Comparison of ENCODE assay signal across 8 cellular contexts in the genomic region with DNA sequence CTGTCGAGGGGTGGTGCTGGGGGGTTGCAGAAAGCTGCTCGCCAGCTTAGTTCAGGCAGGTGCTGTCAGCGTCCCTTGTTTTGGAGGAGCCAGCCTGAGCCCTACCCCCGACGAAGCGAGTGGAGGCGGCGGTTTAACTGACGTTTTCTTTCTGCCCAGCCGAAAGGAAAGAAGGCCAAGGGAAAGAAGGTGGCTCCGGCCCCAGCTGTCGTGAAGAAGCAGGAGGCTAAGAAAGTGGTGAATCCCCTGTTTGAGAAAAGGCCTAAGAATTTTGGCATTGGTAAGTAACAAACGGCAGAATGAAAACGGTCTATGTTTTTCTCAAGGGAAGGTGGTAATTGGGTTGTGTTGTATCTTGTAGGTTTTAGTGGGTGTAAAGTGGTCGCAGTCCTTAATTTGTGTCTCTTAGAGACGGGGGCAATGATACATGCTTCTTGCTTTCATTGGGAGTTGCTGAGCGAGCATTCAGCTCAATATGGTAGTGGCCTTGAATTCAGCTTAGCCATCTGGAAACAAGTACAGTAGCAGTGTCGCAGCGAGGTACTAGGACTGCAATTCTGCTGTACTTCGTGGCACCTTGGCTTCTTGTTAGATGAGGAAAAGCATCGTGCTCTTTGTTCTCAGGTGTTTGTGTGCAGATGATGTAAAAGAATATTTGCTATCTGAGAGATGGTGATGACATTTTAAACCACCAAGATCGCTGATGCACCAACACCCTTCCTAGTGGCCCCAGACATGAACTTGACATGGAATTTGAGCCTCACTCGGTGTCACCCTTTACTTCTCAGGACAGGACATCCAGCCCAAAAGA. TPM values are rescaled to one million over a fixed set of nuclear protein-coding genes. Genes with fewer than 3 reads are reported as not detected.
A peak's percentile ranks its signal among the peaks of the same experiment; 100 is the strongest.
DNase-seq lines count a peak whose midpoint lies in the region; ATAC-seq and TF ChIP-seq lines count a peak whose summit lies in the region.

No MANE protein-coding gene starts in this region.

- no peaks in the 10 kb centered on the region for H3K9me3 ChIP-seq in liver (ENCODE audit: control insufficient read depth in 4 of 4, low read length in 3 of 4)
- H3K9me3 ChIP-seq in tibial artery, result no peaks in the 10 kb centered on the region

- H3K9ac ChIP-seq in liver (ENCODE audit: low read depth in 1 of 2, low read length in 2 of 2), result peak overlapping the region; percentile 79 to 95

- H3K36me3 ChIP-seq in liver (ENCODE audit: control insufficient read depth in 4 of 4, insufficient read depth in 3 of 4, low read depth in 1 of 4, low read length in 3 of 4) (peaks cover 6 to 52% (median 26%) of the 10 kb centered on the region in 4 donors), tibial artery (peaks cover 53 to 69% (median 57%) of the 10 kb centered on the region in 3 donors)

- H3K36me3 Mint-ChIP-seq in activated T-cell treated with anti-CD3 and anti-CD28 coated beads, Interleukin-2, amount 50 U/mL, for 24 hours (ENCODE audit: low read depth), result peaks cover 92% of the 10 kb centered on the region

- TF ChIP-seq RAD21 in liver (IDR thresholded peaks at IDR 0.05), result no peak

- in situ Hi-C loops in astrocyte of the cerebellum (cut with HindIII; ENCODE audit: low sequenced_read_pairs), result no loop called here

- peak overlapping the region; percentile 99 for H3K27ac Mint-ChIP-seq in activated T-cell treated with anti-CD3 and anti-CD28 coated beads, Interleukin-2, amount 50 U/mL, for 24 hours

- 20% methylated on average over 23 of the region's 23 CpGs for WGBS in liver

- H3K27me3 ChIP-seq in liver (ENCODE audit: control insufficient read depth in 4 of 4, insufficient read depth in 4 of 4, low read length in 3 of 4), result no peaks in the 10 kb centered on the region
- H3K27me3 ChIP-seq in tibial artery, result no peaks in the 10 kb centered on the region

- H3K9me3 Mint-ChIP-seq in activated T-cell treated with anti-CD3 and anti-CD28 coated beads, Interleukin-2, amount 50 U/mL, for 24 hours, result no peaks in the 10 kb centered on the region

- peak overlapping the region; percentile 99 for H3K4me3 ChIP-seq in astrocyte of the cerebellum (ENCODE audit: low read depth, low read length)
- peak overlapping the region; percentile 72 to 91 (median 85) for H3K4me3 ChIP-seq in liver (ENCODE audit: low read depth in 1 of 3, low read length in 3 of 3)
- H3K4me3 ChIP-seq in tibial artery, result peak overlapping the region; percentile 80 to 82

- intact Hi-C loops in tibial artery (cut with DNase I; ENCODE audit: low total_unique reads), result no loop called here

- H3K27me3 Mint-ChIP-seq in activated T-cell treated with anti-CD3 and anti-CD28 coated beads, Interleukin-2, amount 50 U/mL, for 24 hours, result no peaks in the 10 kb centered on the region

- no peak for DNase-seq in activated T-cell treated with anti-CD3 and anti-CD28 coated beads, Interleukin-2, amount 50 U/mL, for 24 hours
- DNase-seq in activated T-cell treated with anti-CD3 and anti-CD28 coated beads for 4 hours (no peak), astrocyte of the cerebellum (ENCODE audit: low read depth) (no peak), tibial artery (no peak)

- H3K4me1 Mint-ChIP-seq in activated T-cell treated with anti-CD3 and anti-CD28 coated beads, Interleukin-2, amount 50 U/mL, for 24 hours (ENCODE audit: low read depth), result peaks cover 52% of the 10 kb centered on the region

- no peak for TF ChIP-seq CTCF in astrocyte of the cerebellum (IDR thresholded peaks at IDR 0.05; ENCODE audit: low read depth, low read length, missing control alignments)
- no peak for TF ChIP-seq CTCF in liver (IDR thresholded peaks at IDR 0.05; ENCODE audit: low read depth, low read length, missing input control)
- TF ChIP-seq CTCF in tibial artery (IDR thresholded peaks at IDR 0.05), result no peak

- no peak for ATAC-seq in HG03175 (IDR thresholded peaks at IDR 0.05; ENCODE audit: unreplicated experiment)
- no peak for ATAC-seq in activated CD4-positive, CD25-positive, alpha-beta regulatory T cell treated with anti-CD3 and anti-CD28 coated beads, Interleukin-2, amount 50 U/mL, for 24 hours
- ATAC-seq in HG02763 (IDR thresholded peaks at IDR 0.05; ENCODE audit: unreplicated experiment), result no peak

- peak overlapping the region; percentile 98 for H3K4me3 Mint-ChIP-seq in activated T-cell treated with anti-CD3 and anti-CD28 coated beads, Interleukin-2, amount 50 U/mL, for 24 hours

- H3K4me1 ChIP-seq in liver (ENCODE audit: control insufficient read depth in 4 of 4, insufficient read depth in 4 of 4, low read length in 3 of 4) (peaks cover 4 to 25% (median 13%) of the 10 kb centered on the region in 4 donors), tibial artery (peaks cover 0 to 36% (median 25%) of the 10 kb centered on the region in 4 donors)

- H3K27ac ChIP-seq in liver (ENCODE audit: low read depth in 1 of 2, low read length in 2 of 2) (peak overlapping the region; percentile 81 to 85), tibial artery (peak overlapping the region; percentile 85)

TF ChIP-seq in liver, 16 proteins besides CTCF, POLR2A, EP300 and RAD21:
- TF ChIP-seq, protein P1, sequence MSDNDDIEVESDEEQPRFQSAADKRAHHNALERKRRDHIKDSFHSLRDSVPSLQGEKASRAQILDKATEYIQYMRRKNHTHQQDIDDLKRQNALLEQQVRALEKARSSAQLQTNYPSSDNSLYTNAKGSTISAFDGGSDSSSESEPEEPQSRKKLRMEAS (IDR thresholded peaks at IDR 0.05), result no peak
- no peak for TF ChIP-seq TAF1 (conservative IDR thresholded peaks at IDR 0.05)
- TF ChIP-seq, protein P2, sequence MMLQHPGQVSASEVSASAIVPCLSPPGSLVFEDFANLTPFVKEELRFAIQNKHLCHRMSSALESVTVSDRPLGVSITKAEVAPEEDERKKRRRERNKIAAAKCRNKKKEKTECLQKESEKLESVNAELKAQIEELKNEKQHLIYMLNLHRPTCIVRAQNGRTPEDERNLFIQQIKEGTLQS (IDR thresholded peaks at IDR 0.05), result no peak
- no peak for TF ChIP-seq GABPA (IDR thresholded peaks at IDR 0.05 in 1 of 2, conservative IDR thresholded peaks at IDR 0.05 in 1 of 2)
- no peak for TF ChIP-seq HNF4G (IDR thresholded peaks at IDR 0.05)
- TF ChIP-seq FOXA2 (IDR thresholded peaks at IDR 0.05), result no peak
- no peak for TF ChIP-seq JUND (IDR thresholded peaks at IDR 0.05)
- TF ChIP-seq, protein P3, sequence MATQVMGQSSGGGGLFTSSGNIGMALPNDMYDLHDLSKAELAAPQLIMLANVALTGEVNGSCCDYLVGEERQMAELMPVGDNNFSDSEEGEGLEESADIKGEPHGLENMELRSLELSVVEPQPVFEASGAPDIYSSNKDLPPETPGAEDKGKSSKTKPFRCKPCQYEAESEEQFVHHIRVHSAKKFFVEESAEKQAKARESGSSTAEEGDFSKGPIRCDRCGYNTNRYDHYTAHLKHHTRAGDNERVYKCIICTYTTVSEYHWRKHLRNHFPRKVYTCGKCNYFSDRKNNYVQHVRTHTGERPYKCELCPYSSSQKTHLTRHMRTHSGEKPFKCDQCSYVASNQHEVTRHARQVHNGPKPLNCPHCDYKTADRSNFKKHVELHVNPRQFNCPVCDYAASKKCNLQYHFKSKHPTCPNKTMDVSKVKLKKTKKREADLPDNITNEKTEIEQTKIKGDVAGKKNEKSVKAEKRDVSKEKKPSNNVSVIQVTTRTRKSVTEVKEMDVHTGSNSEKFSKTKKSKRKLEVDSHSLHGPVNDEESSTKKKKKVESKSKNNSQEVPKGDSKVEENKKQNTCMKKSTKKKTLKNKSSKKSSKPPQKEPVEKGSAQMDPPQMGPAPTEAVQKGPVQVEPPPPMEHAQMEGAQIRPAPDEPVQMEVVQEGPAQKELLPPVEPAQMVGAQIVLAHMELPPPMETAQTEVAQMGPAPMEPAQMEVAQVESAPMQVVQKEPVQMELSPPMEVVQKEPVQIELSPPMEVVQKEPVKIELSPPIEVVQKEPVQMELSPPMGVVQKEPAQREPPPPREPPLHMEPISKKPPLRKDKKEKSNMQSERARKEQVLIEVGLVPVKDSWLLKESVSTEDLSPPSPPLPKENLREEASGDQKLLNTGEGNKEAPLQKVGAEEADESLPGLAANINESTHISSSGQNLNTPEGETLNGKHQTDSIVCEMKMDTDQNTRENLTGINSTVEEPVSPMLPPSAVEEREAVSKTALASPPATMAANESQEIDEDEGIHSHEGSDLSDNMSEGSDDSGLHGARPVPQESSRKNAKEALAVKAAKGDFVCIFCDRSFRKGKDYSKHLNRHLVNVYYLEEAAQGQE (IDR thresholded peaks at IDR 0.05), result no peak
- no peak for TF ChIP-seq NR2F2 (IDR thresholded peaks at IDR 0.05)
- TF ChIP-seq YY1 (IDR thresholded peaks at IDR 0.05), result no peak
- no peak for TF ChIP-seq SP1 (IDR thresholded peaks at IDR 0.05)
- TF ChIP-seq FOXA1 (IDR thresholded peaks at IDR 0.05), result no peak
- TF ChIP-seq HNF4A (conservative IDR thresholded peaks at IDR 0.05), result no peak
- TF ChIP-seq EGR1 (IDR thresholded peaks at IDR 0.05; ENCODE audit: low read depth in 2 of 2), result no peak
- TF ChIP-seq, protein P4, sequence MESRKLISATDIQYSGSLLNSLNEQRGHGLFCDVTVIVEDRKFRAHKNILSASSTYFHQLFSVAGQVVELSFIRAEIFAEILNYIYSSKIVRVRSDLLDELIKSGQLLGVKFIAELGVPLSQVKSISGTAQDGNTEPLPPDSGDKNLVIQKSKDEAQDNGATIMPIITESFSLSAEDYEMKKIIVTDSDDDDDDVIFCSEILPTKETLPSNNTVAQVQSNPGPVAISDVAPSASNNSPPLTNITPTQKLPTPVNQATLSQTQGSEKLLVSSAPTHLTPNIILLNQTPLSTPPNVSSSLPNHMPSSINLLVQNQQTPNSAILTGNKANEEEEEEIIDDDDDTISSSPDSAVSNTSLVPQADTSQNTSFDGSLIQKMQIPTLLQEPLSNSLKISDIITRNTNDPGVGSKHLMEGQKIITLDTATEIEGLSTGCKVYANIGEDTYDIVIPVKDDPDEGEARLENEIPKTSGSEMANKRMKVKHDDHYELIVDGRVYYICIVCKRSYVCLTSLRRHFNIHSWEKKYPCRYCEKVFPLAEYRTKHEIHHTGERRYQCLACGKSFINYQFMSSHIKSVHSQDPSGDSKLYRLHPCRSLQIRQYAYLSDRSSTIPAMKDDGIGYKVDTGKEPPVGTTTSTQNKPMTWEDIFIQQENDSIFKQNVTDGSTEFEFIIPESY (IDR thresholded peaks at IDR 0.05), result no peak
- no peak for TF ChIP-seq RXRA (IDR thresholded peaks at IDR 0.05)

RNA-seq across cellular contexts. Expression of a gene that starts 0.9 kb away (rescaled TPM):
- total RNA-seq in liver, result 100 to 1,000 TPM; 571 to 930 TPM
- polyA plus RNA-seq in liver, result 100 to 1,000 TPM; 215 to 837 TPM

RNA-seq across cellular contexts. Expression of a gene that starts 1.0 kb away (rescaled TPM):
- 10 to 100 TPM in 1 of 2 donors, 1 to 10 TPM in 1; 9.5 to 10.3 TPM for total RNA-seq in liver
- 10 to 100 TPM in 1 of 2 donors, 1 to 10 TPM in 1; 3.1 to 10.3 TPM for polyA plus RNA-seq in liver

RNA-seq across cellular contexts. Expression of a gene that starts 7.3 kb away (rescaled TPM):
- 10 to 100 TPM; 20.7 to 42.8 TPM for total RNA-seq in liver
- 100 to 1,000 TPM in 1 of 2 donors, 10 to 100 TPM in 1; 58.3 to 106 TPM for polyA plus RNA-seq in liver

RNA-seq across cellular contexts. Expression of a gene that starts 7.4 kb away (rescaled TPM):
- 10 to 100 TPM in 1 of 2 donors, 1 to 10 TPM in 1; 6.0 to 13.5 TPM for total RNA-seq in liver
- 10 to 100 TPM; 13.9 to 15.8 TPM for polyA plus RNA-seq in liver

RNA-seq across cellular contexts. Expression of a gene that starts 13.0 kb away (rescaled TPM):
- 1 to 10 TPM; 4.9 to 9.4 TPM for total RNA-seq in liver
- 10 to 100 TPM in 1 of 2 donors, 1 to 10 TPM in 1; 4.1 to 12.9 TPM for polyA plus RNA-seq in liver
